Comparison of ENCODE assay signal across 25 cellular contexts in genomic region chr10:22722770-22723169, GRCh38. TPM values are rescaled to one million over a fixed set of nuclear protein-coding genes. Genes with fewer than 3 reads are reported as not detected.
DNase-seq lines count a peak whose midpoint lies in the region; ATAC-seq, FAIRE-seq and TF ChIP-seq lines count a peak whose summit lies in the region.
"Had no signal": no experiment of that assay in that cellular context is flagged by ENCODE, and none has a peak within 500 bp of the region (broad histone marks: within the 10 kb centered on the region; RNA-seq: fewer than 3 reads in every experiment).

No MANE protein-coding gene starts in this region.

- no peak for TF ChIP-seq POLR2A in H54 (IDR thresholded peaks at IDR 0.05; ENCODE audit: low read depth, low read length)

- H3K27ac ChIP-seq in BLaER1 treated with 17β-estradiol and CSF1 and Interleukin-3, amounts not matched to agents 10 nM and 100 nM = no peak overlapping the region
- H3K27ac ChIP-seq in Karpas-422 (ENCODE audit: low read length) (no peak overlapping the region), psoas muscle (no peak overlapping the region)
- H3K27ac ChIP-seq: A549, adrenal gland, left ventricle myocardium inferior, prostate gland, sigmoid colon, vagina had no signal

- peak overlapping the region; percentile 74 for H3K4me3 Mint-ChIP-seq in memory B cell
- H3K4me3 Mint-ChIP-seq in activated CD8-positive, alpha-beta T cell treated with anti-CD3 and anti-CD28 coated beads, Interleukin-2, amount 10 ng/mL, durations not matched to agents 7 days and 5 days = no peak overlapping the region
- H3K4me3 Mint-ChIP-seq: activated T-cell treated with anti-CD3 and anti-CD28 coated beads, Interleukin-2, amount 50 U/mL, for 24 hours; brain; CD8-positive, alpha-beta memory T cell had no signal

- H3K36me3 ChIP-seq in BLaER1 treated with 17β-estradiol and CSF1 and Interleukin-3, amounts not matched to agents 10 nM and 100 nM = no peaks in the 10 kb centered on the region
- H3K36me3 ChIP-seq in Karpas-422 (ENCODE audit: insufficient read depth, low read length) (no peaks in the 10 kb centered on the region), psoas muscle (ENCODE audit: insufficient read depth in 1 of 2, low read depth in 1 of 2) (no peaks in the 10 kb centered on the region)
- H3K36me3 ChIP-seq: adrenal gland, left ventricle myocardium inferior, prostate gland, sigmoid colon, vagina had no signal

- H3K4me2 ChIP-seq in BLaER1 treated with 17β-estradiol and CSF1 and Interleukin-3, amounts not matched to agents 10 nM and 100 nM = peak overlapping the region; percentile 49 to 88 (median 68)
- H3K4me2 ChIP-seq in Karpas-422 (ENCODE audit: low read depth, low read length, poor library complexity, severe bottlenecking) = peak overlapping the region; percentile 47
- H3K4me2 ChIP-seq: A549 had no signal

- no peak overlapping the region for H3K9ac ChIP-seq in BLaER1 treated with 17β-estradiol and CSF1 and Interleukin-3, amounts not matched to agents 10 nM and 100 nM
- H3K9ac ChIP-seq in Karpas-422 (ENCODE audit: low read length) = no peak overlapping the region

- DNase-seq in Karpas-422 = no peak
- DNase-seq in memory B cell (ENCODE audit: low spot score in 2 of 2) = no peak
- no peak for DNase-seq in activated CD8-positive, alpha-beta T cell treated with anti-CD3 and anti-CD28 coated beads, Interleukin-2, amount 10 ng/mL, durations not matched to agents 7 days and 5 days
- no peak for DNase-seq in SK-N-DZ (ENCODE audit: low spot score)
- DNase-seq in H54 (ENCODE audit: insufficient read length, low spot score) = no peak
- DNase-seq in psoas muscle = no peak
- DNase-seq: activated CD4-positive, alpha-beta T cell treated with anti-CD3 and anti-CD28 coated beads for 48 hours; activated gamma-delta T cell; activated T-cell treated with anti-CD3 and anti-CD28 coated beads, Interleukin-2, amount 50 U/mL, for 24 hours; adrenal gland; AML-193; CD8-positive, alpha-beta memory T cell; islet precursor cell; left ventricle myocardium inferior; nucleus accumbens; SHP77 treated with DMSO at 0.1 percent for 48 hours; sigmoid colon; stimulated activated naive CD8-positive, alpha-beta T cell treated with anti-CD3 and anti-CD28 coated beads, Interleukin-15, Interleukin-2, amounts not matched to agents 100 U/mL and 50 U/mL, for 24 hours had no signal

- peaks cover 16 to 31% (median 19%) of the 10 kb centered on the region in 10 experiments for H3K4me1 ChIP-seq in BLaER1 treated with 17β-estradiol and CSF1 and Interleukin-3, amounts not matched to agents 10 nM and 100 nM
- H3K4me1 ChIP-seq in Karpas-422 (ENCODE audit: low read length) = peaks cover 20% of the 10 kb centered on the region
- H3K4me1 ChIP-seq in psoas muscle = no peaks in the 10 kb centered on the region
- H3K4me1 ChIP-seq: A549, adrenal gland, left ventricle myocardium inferior, prostate gland, sigmoid colon, vagina had no signal

- no peaks in the 10 kb centered on the region for H3K36me3 Mint-ChIP-seq in memory B cell
- H3K36me3 Mint-ChIP-seq in activated CD8-positive, alpha-beta T cell treated with anti-CD3 and anti-CD28 coated beads, Interleukin-2, amount 10 ng/mL, durations not matched to agents 7 days and 5 days (ENCODE audit: low read depth) = no peaks in the 10 kb centered on the region
- H3K36me3 Mint-ChIP-seq: brain; CD8-positive, alpha-beta memory T cell had no signal

- no peaks in the 10 kb centered on the region for H3K9me3 ChIP-seq in BLaER1 treated with 17β-estradiol and CSF1 and Interleukin-3, amounts not matched to agents 10 nM and 100 nM (replicated peaks in 1 of 11)
- no peaks in the 10 kb centered on the region for H3K9me3 ChIP-seq in Karpas-422 (ENCODE audit: low read length)
- no peaks in the 10 kb centered on the region for H3K9me3 ChIP-seq in psoas muscle
- H3K9me3 ChIP-seq: A549, adrenal gland, left ventricle myocardium inferior, prostate gland, sigmoid colon, vagina had no signal

- POLR2A ChIA-PET in activated CD8-positive, alpha-beta T cell treated with anti-CD3 and anti-CD28 coated beads, Interleukin-2, amount 10 ng/mL, durations not matched to agents 7 days and 5 days (lab: Charles Lee) = interaction anchor here (0.7 kb wide), 1 partner anchor 286 kb away, joined by 3 read pairs; no protein-coding TSS in a partner anchor

- H3K4me3 ChIP-seq in BLaER1 treated with 17β-estradiol and CSF1 and Interleukin-3, amounts not matched to agents 10 nM and 100 nM = no peak overlapping the region
- H3K4me3 ChIP-seq in Karpas-422 (ENCODE audit: low read length) (no peak overlapping the region), psoas muscle (no peak overlapping the region)
- H3K4me3 ChIP-seq: A549, adrenal gland, left ventricle myocardium inferior, prostate gland, sigmoid colon, vagina had no signal

- no peaks in the 10 kb centered on the region for H3K79me2 ChIP-seq in Karpas-422 (ENCODE audit: low read length)

- no peaks in the 10 kb centered on the region for H3K27me3 Mint-ChIP-seq in memory B cell
- no peaks in the 10 kb centered on the region for H3K27me3 Mint-ChIP-seq in activated CD8-positive, alpha-beta T cell treated with anti-CD3 and anti-CD28 coated beads, Interleukin-2, amount 10 ng/mL, durations not matched to agents 7 days and 5 days (ENCODE audit: low read depth)
- H3K27me3 Mint-ChIP-seq: activated T-cell treated with anti-CD3 and anti-CD28 coated beads, Interleukin-2, amount 50 U/mL, for 24 hours had no signal

- no peak for FAIRE-seq in H54 (lab: Jason Lieb, UNC)
- FAIRE-seq: A549 had no signal

- 68 to 84% (median 76%) methylated on average over 4 of the region's 4 CpGs for WGBS in psoas muscle, 3 donors

- no peaks in the 10 kb centered on the region for H3K9me2 ChIP-seq in Karpas-422 (replicated peaks; ENCODE audit: insufficient read depth, low read length)

- CTCF ChIA-PET in activated CD8-positive, alpha-beta T cell treated with anti-CD3 and anti-CD28 coated beads, Interleukin-2, amount 10 ng/mL, durations not matched to agents 7 days and 5 days (lab: Charles Lee) = no interaction called here

- peaks cover 6 to 49% (median 29%) of the 10 kb centered on the region in 11 experiments; a peak in 18 of 22 replicates for H3K27me3 ChIP-seq in BLaER1 treated with 17β-estradiol and CSF1 and Interleukin-3, amounts not matched to agents 10 nM and 100 nM
- no peaks in the 10 kb centered on the region for H3K27me3 ChIP-seq in Karpas-422 (ENCODE audit: low read length)
- H3K27me3 ChIP-seq in psoas muscle (ENCODE audit: insufficient read depth in 3 of 3, low read length in 2 of 3) = peaks cover 0 to 2% (median 0%) of the 10 kb centered on the region in 3 donors
- H3K27me3 ChIP-seq: adrenal gland, sigmoid colon, vagina had no signal

- no peak for TF ChIP-seq CTCF in psoas muscle (IDR thresholded peaks at IDR 0.05)

- H4K20me1 ChIP-seq in BLaER1 treated with 17β-estradiol and CSF1 and Interleukin-3, amounts not matched to agents 10 nM and 100 nM = peaks cover 0 to 19% (median 6%) of the 10 kb centered on the region in 11 experiments; a peak in 10 of 22 replicates
- peaks cover 4% of the 10 kb centered on the region; the same call in 1 of the 2 replicates for H4K20me1 ChIP-seq in Karpas-422 (ENCODE audit: insufficient read depth, low read depth, low read length)

- H2AFZ ChIP-seq in Karpas-422 (ENCODE audit: low read length) = no peak overlapping the region

- H3K4me1 Mint-ChIP-seq in memory B cell = peaks cover 38% of the 10 kb centered on the region
- H3K4me1 Mint-ChIP-seq in activated CD8-positive, alpha-beta T cell treated with anti-CD3 and anti-CD28 coated beads, Interleukin-2, amount 10 ng/mL, durations not matched to agents 7 days and 5 days (ENCODE audit: low read depth) = peaks cover 15% of the 10 kb centered on the region
- H3K4me1 Mint-ChIP-seq: brain had no signal

- intact Hi-C loops in psoas muscle (cut with DNase I) = no loop called here

- ATAC-seq in GM21619 (IDR thresholded peaks at IDR 0.05; ENCODE audit: unreplicated experiment) (peak; percentile 4), memory B cell (ENCODE audit: low read depth) (peak; percentile 3), psoas muscle (no peak)
- ATAC-seq in activated CD8-positive, alpha-beta T cell treated with anti-CD3 and anti-CD28 coated beads, Interleukin-2, amount 10 ng/mL, durations not matched to agents 7 days and 5 days = no peak
- ATAC-seq: A549, Panc1 had no signal

- H3K9me3 Mint-ChIP-seq in memory B cell = no peaks in the 10 kb centered on the region
- H3K9me3 Mint-ChIP-seq in activated CD8-positive, alpha-beta T cell treated with anti-CD3 and anti-CD28 coated beads, Interleukin-2, amount 10 ng/mL, durations not matched to agents 7 days and 5 days (ENCODE audit: insufficient read depth) = no peaks in the 10 kb centered on the region
- H3K9me3 Mint-ChIP-seq: activated T-cell treated with anti-CD3 and anti-CD28 coated beads, Interleukin-2, amount 50 U/mL, for 24 hours; CD8-positive, alpha-beta memory T cell had no signal

- H3K27ac Mint-ChIP-seq in memory B cell = peak overlapping the region; percentile 62
- H3K27ac Mint-ChIP-seq in activated CD8-positive, alpha-beta T cell treated with anti-CD3 and anti-CD28 coated beads, Interleukin-2, amount 10 ng/mL, durations not matched to agents 7 days and 5 days = no peak overlapping the region
- H3K27ac Mint-ChIP-seq: brain had no signal

RNA-seq across cellular contexts. Expression of gene PIP4K2A, which starts 8.4 kb away (rescaled TPM):
- total RNA-seq in Karpas-422 (2014; rRNA removed; shearing (Covaris generic); ENCODE audit: low replicate concordance) = 32.6 and 33.1 TPM in 2 replicates
- 100 to 1,000 TPM; 154 to 164 TPM for total RNA-seq in activated CD8-positive, alpha-beta T cell treated with anti-CD3 and anti-CD28 coated beads, Interleukin-2, amount 10 ng/mL, durations not matched to agents 7 days and 5 days
- polyA plus RNA-seq in SK-N-DZ (2014; cell fraction: cytosol; rRNA removed) = 11.1 and 12.2 TPM in 2 replicates
- polyA plus RNA-seq in SK-N-DZ (2014; cell fraction: nucleus; rRNA removed) = 7.3 and 8.2 TPM in 2 replicates
- 1 to 10 TPM; 5.9 to 9.7 (median 8.0) TPM for total RNA-seq in psoas muscle
- polyA plus RNA-seq in psoas muscle = 1 to 10 TPM; 2.3 to 7.6 (median 4.3) TPM

Comparison
In these comparisons a context has a peak if more than half of its experiments do, and no peak if none do; other contexts are left out.
1. ATAC-seq: peak in GM21619 (single experiment) and memory B cell (single experiment); none in activated CD8-positive, alpha-beta T cell treated with anti-CD3 and anti-CD28 coated beads, Interleukin-2, amount 10 ng/mL, durations not matched to agents 7 days and 5 days (single experiment) and psoas muscle (0 of 4).